ENCODE assay signal across 10 cellular contexts in genomic region chr13:109131698-109132257, GRCh38.
DNase-seq lines count a peak whose midpoint lies in the region; ATAC-seq and TF ChIP-seq lines count a peak whose summit lies in the region.
"Had no signal": no experiment of that assay in that cellular context is flagged by ENCODE, and none has a peak within 500 bp of the region (broad histone marks: within the 10 kb centered on the region; RNA-seq: fewer than 3 reads in every experiment).

No MANE protein-coding gene starts in this region.

- no peaks in the 10 kb centered on the region for H3K27me3 ChIP-seq in effector memory CD4-positive, alpha-beta T cell (replicated peaks; ENCODE audit: control insufficient read depth, insufficient read depth, low read length, poor library complexity, severe bottlenecking)
- no peaks in the 10 kb centered on the region for H3K27me3 ChIP-seq in Peyer's patch

- CTCF ChIA-PET in GM10248 (lab: Yijun Ruan, JAX), result interaction anchor here (1.2 kb wide), 1 partner anchor 21 kb away, joined by 3 read pairs; no protein-coding TSS in a partner anchor

- H3K36me3 ChIP-seq in effector memory CD4-positive, alpha-beta T cell (ENCODE audit: control insufficient read depth, insufficient read depth, low read length), result no peaks in the 10 kb centered on the region
- H3K36me3 ChIP-seq in Peyer's patch, result no peaks in the 10 kb centered on the region

- H3K4me1 ChIP-seq in effector memory CD4-positive, alpha-beta T cell (ENCODE audit: control insufficient read depth, insufficient read depth, low read length, poor library complexity, severe bottlenecking), result no peaks in the 10 kb centered on the region
- no peaks in the 10 kb centered on the region for H3K4me1 ChIP-seq in Peyer's patch

- no peak overlapping the region for H3K27ac ChIP-seq in effector memory CD4-positive, alpha-beta T cell (ENCODE audit: insufficient read depth, low read length, poor library complexity, severe bottlenecking)
- no peak overlapping the region for H3K27ac ChIP-seq in Peyer's patch

- DNase-seq in GM10248 (ENCODE audit: extremely low spot score) (peak; percentile 32), glomerular visceral epithelial cell (ENCODE audit: extremely low spot score) (peak; percentile 13), foreskin fibroblast (no peak), Peyer's patch (no peak)
- DNase-seq in Jurkat, Clone E6-1 (ENCODE audit: low read depth, low spot score), result peak; percentile 6
- DNase-seq in effector memory CD4-positive, alpha-beta T cell, result no peak
- DNase-seq: activated CD4-positive, alpha-beta memory T cell treated with anti-CD3 and anti-CD28 coated beads for 36 hours; left cardiac atrium had no signal

- TF ChIP-seq CTCF in GM10248 (IDR thresholded peaks at IDR 0.05; ENCODE audit: control extremely low read depth, extremely low read depth, low read depth, missing control alignments) (no peak), foreskin fibroblast (IDR thresholded peaks at IDR 0.05; ENCODE audit: low read depth, low read length) (no peak), Peyer's patch (IDR thresholded peaks at IDR 0.05) (no peak)

- peak; percentile 90 for ATAC-seq in GM21723 (IDR thresholded peaks at IDR 0.05; ENCODE audit: unreplicated experiment)
- ATAC-seq in activated CD4-positive, CD25-positive, alpha-beta regulatory T cell treated with anti-CD3 and anti-CD28 coated beads, Interleukin-2, amount 50 U/mL, for 24 hours, result no peak

- no peaks in the 10 kb centered on the region for H3K9me3 ChIP-seq in effector memory CD4-positive, alpha-beta T cell (ENCODE audit: control insufficient read depth, low read length)
- no peaks in the 10 kb centered on the region for H3K9me3 ChIP-seq in Peyer's patch

- POLR2A ChIA-PET in GM10248 (lab: Yijun Ruan, JAX), result no interaction called here

- H3K4me3 ChIP-seq in Jurkat, Clone E6-1 (ENCODE audit: low read length), result no peak overlapping the region
- H3K4me3 ChIP-seq in foreskin fibroblast (ENCODE audit: low read depth in 1 of 2, low read length in 2 of 2) (no peak overlapping the region), Peyer's patch (no peak overlapping the region)
- H3K4me3 ChIP-seq in effector memory CD4-positive, alpha-beta T cell (ENCODE audit: insufficient read depth, low read depth, low read length, poor library complexity, severe bottlenecking), result no peak overlapping the region

- no peak for TF ChIP-seq POLR2A in Peyer's patch (IDR thresholded peaks at IDR 0.05)

Comparison
In these comparisons a context has a peak if more than half of its experiments do, and no peak if none do; other contexts are left out.
1. DNase-seq: peak in GM10248 (single experiment), Jurkat, Clone E6-1 (single experiment) and glomerular visceral epithelial cell (single experiment); none in foreskin fibroblast (0 of 2), effector memory CD4-positive, alpha-beta T cell (0 of 3) and Peyer's patch (0 of 3).